17 cellular contexts compared by ENCODE assay signal in genomic region chr5:100516285-100516684, GRCh38. TPM values are rescaled to one million over a fixed set of nuclear protein-coding genes. Genes with fewer than 3 reads are reported as not detected.
DNase-seq lines count a peak whose midpoint lies in the region; ATAC-seq, FAIRE-seq and TF ChIP-seq lines count a peak whose summit lies in the region.
"Had no signal": no experiment of that assay in that cellular context is flagged by ENCODE, and none has a peak within 500 bp of the region (broad histone marks: within the 10 kb centered on the region; RNA-seq: fewer than 3 reads in every experiment).

No MANE protein-coding gene starts in this region.

- H3K36me3 ChIP-seq in pancreas (no peaks in the 10 kb centered on the region), lower lobe of right lung (no peaks in the 10 kb centered on the region), aorta (ENCODE audit: control insufficient read depth in 1 of 2, insufficient read depth in 2 of 2, low read length in 1 of 2) (no peaks in the 10 kb centered on the region)
- H3K36me3 ChIP-seq: MG63, upper lobe of left lung had no signal

- FAIRE-seq in pancreas (lab: Jason Lieb, UNC), result no peak
- FAIRE-seq: H1, keratinocyte had no signal

- no peak overlapping the region for H3K4me3 ChIP-seq in pancreas
- H3K4me3 ChIP-seq in lower lobe of right lung, result no peak overlapping the region
- H3K4me3 ChIP-seq in aorta (ENCODE audit: low read length in 2 of 2), result no peak overlapping the region
- H3K4me3 ChIP-seq: MG63, upper lobe of left lung had no signal

- H3K27me3 ChIP-seq in pancreas, result no peaks in the 10 kb centered on the region
- H3K27me3 ChIP-seq in lower lobe of right lung (ENCODE audit: low read depth), result no peaks in the 10 kb centered on the region
- H3K27me3 ChIP-seq in aorta (ENCODE audit: control insufficient read depth in 1 of 2, insufficient read depth in 2 of 2, low read length in 1 of 2), result no peaks in the 10 kb centered on the region
- H3K27me3 ChIP-seq: MG63, upper lobe of left lung had no signal

- no peak for TF ChIP-seq CTCF in pancreas (IDR thresholded peaks at IDR 0.05)
- TF ChIP-seq CTCF in lower lobe of right lung (IDR thresholded peaks at IDR 0.05), result no peak

- intact Hi-C loops in pancreas (cut with DNase I) (no loop called here), lower lobe of right lung (cut with DNase I) (no loop called here), aorta (cut with DNase I) (no loop called here)

- WGBS in pancreas, 2 donors, result 93 to 94% methylated on average over 1 of the region's 1 CpG
- 82 to 88% methylated on average over 1 of the region's 1 CpG for WGBS in aorta, 2 donors

- ATAC-seq in GM18502 (IDR thresholded peaks at IDR 0.05; ENCODE audit: poor library complexity, unreplicated experiment) (peak; percentile 57), GM19395 (IDR thresholded peaks at IDR 0.05; ENCODE audit: unreplicated experiment) (peak; percentile 56), HG02678 (IDR thresholded peaks at IDR 0.05; ENCODE audit: unreplicated experiment) (peak; percentile 50), HG03439 (IDR thresholded peaks at IDR 0.05; ENCODE audit: unreplicated experiment) (peak; percentile 63), pancreas (no peak), lower lobe of right lung (no peak), aorta (ENCODE audit: low FRiP score) (no peak)

- no peaks in the 10 kb centered on the region for H3K9me3 ChIP-seq in pancreas
- H3K9me3 ChIP-seq in lower lobe of right lung, result peaks cover 6% of the 10 kb centered on the region
- peaks cover 9% of the 10 kb centered on the region for H3K9me3 ChIP-seq in aorta (ENCODE audit: control insufficient read depth, low read length)
- H3K9me3 ChIP-seq: upper lobe of left lung had no signal

- no peak overlapping the region for H3K27ac ChIP-seq in pancreas
- H3K27ac ChIP-seq in lower lobe of right lung, result no peak overlapping the region
- no peak overlapping the region for H3K27ac ChIP-seq in aorta (ENCODE audit: low read depth in 1 of 2, low read length in 2 of 2)
- H3K27ac ChIP-seq: upper lobe of left lung had no signal

- DNase-seq in pancreas (no peak), EL (no peak), lower lobe of right lung (no peak), aorta (no peak)
- DNase-seq: activated effector memory CD4-positive, alpha-beta T cell treated with Interleukin-2 at 50 U/mL for 16 hours; MG63; NCI-H187 treated with DMSO at 0.1 percent for 48 hours; NCI-H524 treated with DMSO at 0.1 percent for 48 hours; stimulated activated naive CD4-positive, alpha-beta T cell; T1000; upper lobe of left lung had no signal

- H3K4me1 ChIP-seq in pancreas, result no peaks in the 10 kb centered on the region
- H3K4me1 ChIP-seq in lower lobe of right lung, result no peaks in the 10 kb centered on the region
- no peaks in the 10 kb centered on the region for H3K4me1 ChIP-seq in aorta (ENCODE audit: control insufficient read depth in 1 of 2, insufficient read depth in 2 of 2, low read length in 2 of 2)
- H3K4me1 ChIP-seq: upper lobe of left lung had no signal

RNA-seq across cellular contexts. Expression of gene FAM174A, which starts 18.9 kb away (rescaled TPM):
- total RNA-seq in pancreas (10 to 100 TPM in 2 of 6 donors, 1 to 10 TPM in 4; 8.2 to 10.2 (median 9.3) TPM), lower lobe of right lung (20.5 TPM), aorta (10 to 100 TPM; 14.3 to 23.2 TPM)
- polyA plus RNA-seq in pancreas (10 to 100 TPM in 1 of 2 donors, 1 to 10 TPM in 1; 8.5 to 31.5 TPM), aorta (10 to 100 TPM; 11.4 to 23.8 TPM)

Comparison
In these comparisons a context has a peak if more than half of its experiments do, and no peak if none do; other contexts are left out.
1. ATAC-seq: peak in GM18502 (single experiment), GM19395 (single experiment), HG02678 (single experiment) and HG03439 (single experiment); none in pancreas (0 of 4), lower lobe of right lung (0 of 2) and aorta (single experiment).